In the genomic region with DNA sequence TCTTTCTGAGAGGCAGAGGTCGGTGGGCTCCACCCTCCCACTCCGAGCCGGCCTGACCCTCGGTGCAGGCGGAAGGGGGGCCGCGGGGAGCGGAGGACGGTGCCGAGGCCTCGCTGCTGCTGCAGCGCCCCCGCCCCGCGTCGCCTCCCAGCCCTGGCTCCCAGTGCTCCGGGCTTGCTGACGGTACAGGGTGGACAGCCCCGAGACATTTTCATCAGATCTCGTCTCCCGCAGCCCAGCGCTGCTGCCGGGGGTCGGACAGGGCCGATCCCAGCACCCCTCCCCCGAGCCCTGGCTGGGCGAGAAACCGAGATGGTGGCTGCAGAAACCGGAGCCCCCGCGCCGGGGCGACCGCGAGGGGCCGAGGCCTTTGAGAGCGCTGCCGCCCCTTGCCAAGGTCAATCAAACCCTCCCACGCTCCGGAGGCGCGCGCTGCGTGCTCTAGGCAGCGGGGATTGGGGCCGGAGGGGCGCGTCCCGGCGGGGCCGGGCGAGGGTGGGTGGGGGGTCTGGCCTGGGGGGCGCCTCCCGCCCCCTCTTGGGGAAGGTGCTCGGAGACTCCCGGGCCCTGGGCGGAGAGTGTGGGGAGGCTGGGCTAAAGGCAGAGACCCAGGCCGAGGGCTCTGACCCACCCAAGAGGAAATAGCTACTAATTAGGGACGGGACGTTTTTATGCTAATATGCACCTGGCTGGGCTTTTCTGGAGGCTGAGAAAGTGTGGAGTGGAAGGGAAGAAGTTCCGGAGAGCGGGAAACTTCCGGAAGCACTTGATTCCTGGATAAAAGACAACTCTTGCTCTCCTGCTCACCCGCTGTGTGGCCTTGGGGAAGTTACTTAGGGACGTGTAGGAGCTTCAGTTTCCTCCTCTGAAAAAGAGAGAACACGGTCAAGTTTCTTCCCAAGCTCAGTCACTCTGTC, we compare ENCODE assay signal across 9 cellular contexts. TPM values are rescaled to one million over a fixed set of nuclear protein-coding genes. Genes with fewer than 3 reads are reported as not detected.
DNase-seq lines count a peak whose midpoint lies in the region; TF ChIP-seq lines count a peak whose summit lies in the region.
"Had no signal": no experiment of that assay in that cellular context is flagged by ENCODE, and none has a peak within 500 bp of the region (broad histone marks: within the 10 kb centered on the region; RNA-seq: fewer than 3 reads in every experiment).

No MANE protein-coding gene starts in this region.

- H3K9me2 ChIP-seq in OCI-LY7 (ENCODE audit: insufficient read depth, low read length), result no peaks in the 10 kb centered on the region

- H3K27me3 ChIP-seq in mucosa of stomach (ENCODE audit: control insufficient read depth, insufficient read depth, low read length), result peaks cover 42% of the 10 kb centered on the region

- DNase-seq in T47D (ENCODE audit: low read depth in 1 of 2, low spot score in 1 of 2) (peak; percentile 48 to 75), MCF 10A (ENCODE audit: unreplicated experiment) (no peak), endothelial cell (ENCODE audit: low spot score) (peak; percentile 38), hippocampal formation (lab: John Stamatoyannopoulos, UW) (no peak), OCI-LY7 (ENCODE audit: low spot score) (no peak), NCI-H2081 (lab: John Stamatoyannopoulos, UW) (no peak)

- no peaks in the 10 kb centered on the region for H3K9me3 Mint-ChIP-seq in MCF 10A (ENCODE audit: unreplicated experiment)
- H3K9me3 Mint-ChIP-seq in endothelial cell (ENCODE audit: unreplicated experiment), result no peaks in the 10 kb centered on the region
- H3K9me3 Mint-ChIP-seq: T-helper 1 cell treated with Interleukin-12 subunit alpha and Interleukin-12 subunit beta and Interleukin-4 antibody, amounts not matched to agents 30 μg/mL and 1 μg/mL, for 36 hours had no signal

- H3K79me2 ChIP-seq in OCI-LY7 (ENCODE audit: insufficient read depth, low read depth, low read length), result no peaks in the 10 kb centered on the region

- peak overlapping the region; percentile 57 for H3K9ac ChIP-seq in mucosa of stomach (ENCODE audit: low read length)

- BruUV-seq in MCF 10A (replicated peaks; lab: Mats Ljungman, UMichigan) (no TSS peak), OCI-LY7 (replicated peaks; lab: Mats Ljungman, UMichigan) (no TSS peak)

- in situ Hi-C loops in T47D (cut with HindIII; ENCODE audit: low pct_unique_long_range_greater_than_20kb, low sequenced_read_pairs), result no loop called here

- no peak overlapping the region for H2AFZ ChIP-seq in OCI-LY7 (ENCODE audit: low read length)

- H3K27me3 Mint-ChIP-seq in MCF 10A (ENCODE audit: insufficient read depth, unreplicated experiment) (no peaks in the 10 kb centered on the region), endothelial cell (ENCODE audit: unreplicated experiment) (peaks cover 36% of the 10 kb centered on the region)

- H3K4me3 ChIP-seq in mucosa of stomach (ENCODE audit: low read length) (no peak overlapping the region), urinary bladder (ENCODE audit: low read depth, low read length) (peak overlapping the region; percentile 36), OCI-LY7 (ENCODE audit: low read depth, low read length, poor library complexity, severe bottlenecking) (no peak overlapping the region)

- 4% methylated on average over 66 of the region's 66 CpGs for WGBS in urinary bladder

- H3K9me3 ChIP-seq in mucosa of stomach (ENCODE audit: control insufficient read depth, low read length) (no peaks in the 10 kb centered on the region), OCI-LY7 (ENCODE audit: low read length) (no peaks in the 10 kb centered on the region)

- no peak for TF ChIP-seq CTCF in MCF 10A (IDR thresholded peaks at IDR 0.05; ENCODE audit: unreplicated experiment)
- no peak for TF ChIP-seq CTCF in endothelial cell (IDR thresholded peaks at IDR 0.05; ENCODE audit: unreplicated experiment)
- no peak for TF ChIP-seq CTCF in OCI-LY7 (conservative IDR thresholded peaks at IDR 0.05; ENCODE audit: low read length)

- H3K27ac ChIP-seq in urinary bladder (ENCODE audit: low read depth) (no peak overlapping the region), OCI-LY7 (ENCODE audit: low read depth, low read length, poor library complexity, severe bottlenecking) (no peak overlapping the region)

- POLR2A ChIA-PET in MCF 10A (lab: Yijun Ruan, JAX), result no interaction called here
- POLR2A ChIA-PET in OCI-LY7 (lab: Charles Lee), result interaction anchor here (0.6 kb wide), 1 partner anchor 1715 kb away, joined by 3 read pairs; no protein-coding TSS in a partner anchor

- CTCF ChIA-PET in MCF 10A (lab: Yijun Ruan, JAX) (no interaction called here), OCI-LY7 (lab: Charles Lee; ENCODE audit: unreplicated experiment) (no interaction called here)

- intact Hi-C loops in MCF 10A (cut with micrococcal nuclease) (loop anchor here (5.0 kb wide), 1 partner anchor 108 kb away; the partner anchor contains the start of gene MAGEF1), OCI-LY7 (cut with micrococcal nuclease; ENCODE audit: unreplicated experiment) (no loop called here)

- H3K4me2 ChIP-seq in OCI-LY7 (ENCODE audit: low read length), result no peak overlapping the region

- H3K36me3 ChIP-seq in mucosa of stomach (ENCODE audit: control insufficient read depth, insufficient read depth, low read length) (no peaks in the 10 kb centered on the region), urinary bladder (ENCODE audit: insufficient read depth) (no peaks in the 10 kb centered on the region), OCI-LY7 (ENCODE audit: insufficient read depth, low read length) (no peaks in the 10 kb centered on the region)

- no peaks in the 10 kb centered on the region for H3K36me3 Mint-ChIP-seq in MCF 10A (ENCODE audit: insufficient read depth, unreplicated experiment)
- no peaks in the 10 kb centered on the region for H3K36me3 Mint-ChIP-seq in endothelial cell (ENCODE audit: low read depth, unreplicated experiment)

- no peaks in the 10 kb centered on the region for H4K20me1 ChIP-seq in OCI-LY7 (ENCODE audit: insufficient read depth, low read length)

- H3K27ac Mint-ChIP-seq in MCF 10A (ENCODE audit: low read depth, unreplicated experiment), result no peak overlapping the region
- H3K27ac Mint-ChIP-seq in endothelial cell (ENCODE audit: unreplicated experiment), result no peak overlapping the region
- H3K27ac Mint-ChIP-seq: T-helper 1 cell treated with Interleukin-12 subunit alpha and Interleukin-12 subunit beta and Interleukin-4 antibody, amounts not matched to agents 30 μg/mL and 1 μg/mL, for 36 hours had no signal

- H3K4me3 Mint-ChIP-seq in MCF 10A (ENCODE audit: unreplicated experiment) (no peak overlapping the region), endothelial cell (ENCODE audit: unreplicated experiment) (peak overlapping the region; percentile 86)
- H3K4me3 Mint-ChIP-seq: T-helper 1 cell treated with Interleukin-12 subunit alpha and Interleukin-12 subunit beta and Interleukin-4 antibody, amounts not matched to agents 30 μg/mL and 1 μg/mL, for 36 hours had no signal

- H3K4me1 Mint-ChIP-seq in MCF 10A (ENCODE audit: insufficient read depth, unreplicated experiment) (peaks cover 29% of the 10 kb centered on the region), endothelial cell (ENCODE audit: unreplicated experiment) (peaks cover 38% of the 10 kb centered on the region)

- H3K4me1 ChIP-seq in mucosa of stomach (ENCODE audit: control insufficient read depth, insufficient read depth, low read length) (peaks cover 13% of the 10 kb centered on the region), urinary bladder (ENCODE audit: insufficient read depth) (no peaks in the 10 kb centered on the region), OCI-LY7 (ENCODE audit: insufficient read depth, low read length, poor library complexity, severe bottlenecking) (peaks cover 3% of the 10 kb centered on the region)

RNA-seq across cellular contexts. Expression of gene EPHB3, which starts 42.7 kb away (rescaled TPM):
- total RNA-seq in MCF 10A (2022) (4.0 and 5.4 TPM in 2 replicates), endothelial cell (ENCODE audit: unreplicated experiment) (4.3 TPM), urinary bladder (28.0 TPM), OCI-LY7 (2022) (not detected in 2 replicates)
- 5.1 TPM for polyA plus RNA-seq in urinary bladder
- not detected in 2 replicates for total RNA-seq in OCI-LY7 (2014; rRNA removed; shearing (Covaris generic))

Comparison
In these comparisons a context has a peak if more than half of its experiments do, and no peak if none do; other contexts are left out.
1. DNase-seq: peak in T47D (2 of 2) and endothelial cell (single experiment); none in MCF 10A (single experiment), hippocampal formation (0 of 2), OCI-LY7 (single experiment) and NCI-H2081 (0 of 2).